8 cellular contexts compared by ENCODE assay signal in the genomic region with DNA sequence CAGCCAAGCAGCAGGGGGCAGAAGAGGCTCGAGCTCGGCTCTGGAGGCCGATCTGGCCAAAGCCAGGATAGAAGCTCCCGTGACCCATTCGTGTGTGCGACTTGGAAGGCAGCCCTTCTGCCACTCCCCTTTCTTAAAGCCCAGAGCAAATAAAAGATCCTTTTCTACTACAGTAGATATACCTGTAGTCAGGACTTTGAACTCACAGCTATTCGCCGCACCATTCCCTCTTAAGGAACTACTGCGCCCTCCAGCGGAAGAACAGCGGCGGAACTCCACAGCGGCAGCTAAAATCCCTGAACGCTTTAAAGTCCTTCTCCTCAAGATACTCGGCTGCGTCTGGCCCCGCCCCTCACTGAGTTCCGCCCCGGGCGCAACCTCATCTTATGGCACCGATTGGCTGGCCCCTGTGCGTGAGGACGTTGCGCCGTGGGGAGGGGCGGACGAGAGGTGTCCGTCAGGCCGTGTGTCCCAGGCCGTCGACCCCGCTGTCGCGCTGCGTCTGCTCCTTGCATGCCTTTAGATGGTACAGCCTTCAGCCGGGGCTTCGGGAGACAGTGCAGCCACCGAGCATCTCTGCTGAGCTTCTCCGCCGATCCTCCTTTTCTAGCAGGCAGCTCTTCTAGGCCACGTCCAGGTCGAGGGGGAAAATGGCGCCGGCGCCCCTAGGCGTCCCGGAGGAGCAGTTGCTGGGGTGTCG. TPM values are rescaled to one million over a fixed set of nuclear protein-coding genes. Genes with fewer than 3 reads are reported as not detected.
DNase-seq lines count a peak whose midpoint lies in the region; ATAC-seq and TF ChIP-seq lines count a peak whose summit lies in the region.

A gene with protein sequence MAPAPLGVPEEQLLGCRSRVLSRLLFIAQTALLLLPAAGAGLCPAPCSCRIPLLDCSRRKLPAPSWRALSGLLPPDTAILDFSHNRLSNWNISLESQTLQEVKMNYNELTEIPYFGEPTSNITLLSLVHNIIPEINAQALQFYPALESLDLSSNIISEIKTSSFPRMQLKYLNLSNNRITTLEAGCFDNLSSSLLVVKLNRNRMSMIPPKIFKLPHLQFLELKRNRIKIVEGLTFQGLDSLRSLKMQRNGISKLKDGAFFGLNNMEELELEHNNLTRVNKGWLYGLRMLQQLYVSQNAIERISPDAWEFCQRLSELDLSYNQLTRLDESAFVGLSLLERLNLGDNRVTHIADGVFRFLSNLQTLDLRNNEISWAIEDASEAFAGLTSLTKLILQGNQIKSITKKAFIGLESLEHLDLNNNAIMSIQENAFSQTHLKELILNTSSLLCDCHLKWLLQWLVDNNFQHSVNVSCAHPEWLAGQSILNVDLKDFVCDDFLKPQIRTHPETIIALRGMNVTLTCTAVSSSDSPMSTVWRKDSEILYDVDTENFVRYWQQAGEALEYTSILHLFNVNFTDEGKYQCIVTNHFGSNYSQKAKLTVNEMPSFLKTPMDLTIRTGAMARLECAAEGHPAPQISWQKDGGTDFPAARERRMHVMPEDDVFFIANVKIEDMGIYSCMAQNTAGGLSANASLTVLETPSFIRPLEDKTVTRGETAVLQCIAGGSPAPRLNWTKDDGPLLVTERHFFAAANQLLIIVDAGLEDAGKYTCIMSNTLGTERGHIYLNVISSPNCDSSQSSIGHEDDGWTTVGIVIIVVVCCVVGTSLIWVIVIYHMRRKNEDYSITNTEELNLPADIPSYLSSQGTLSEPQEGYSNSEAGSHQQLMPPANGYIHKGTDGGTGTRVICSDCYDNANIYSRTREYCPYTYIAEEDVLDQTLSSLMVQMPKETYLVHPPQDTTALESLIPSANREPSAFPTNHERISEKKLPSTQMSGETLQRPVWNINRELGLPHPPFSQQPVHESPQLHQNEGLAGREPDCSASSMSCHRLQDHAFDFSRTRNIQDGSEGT (plus strand): TSS at position 442 of the 700 bp plus-strand sequence. CDS start 209 bp downstream, at position 651.

- CTCF ChIA-PET in CD4-positive, alpha-beta memory T cell (lab: Charles Lee; ENCODE audit: partially characterized antibody) = interaction anchor here (0.7 to 3.7 kb wide), 76 partner anchors 10 to 1687 kb away, joined by 3 to 97 read pairs (median 4); partner anchors contain the start of genes DCLRE1B, MOV10, NRAS and PPM1J

- H3K27me3 ChIP-seq in CD4-positive, alpha-beta memory T cell (ENCODE audit: insufficient read depth, low read length) = no peaks in the 10 kb centered on the region
- H3K27me3 ChIP-seq in dorsolateral prefrontal cortex (no peaks in the 10 kb centered on the region), right lobe of liver (no peaks in the 10 kb centered on the region)

- H3K27ac Mint-ChIP-seq in CD4-positive, alpha-beta memory T cell = peak within 1 kb of the TSS; percentile 95 to 99 (median 97)

- intact Hi-C loops in CD4-positive, alpha-beta memory T cell (cut with micrococcal nuclease) = loop anchor here (2.0 to 10.0 kb wide), 13 partner anchors 34 to 1508 kb away; partner anchors contain the start of genes AP4B1, BCAS2, CAPZA1 and DCLRE1B
- intact Hi-C loops in dorsolateral prefrontal cortex (cut with DNase I) = loop anchor here (1.0 to 5.0 kb wide), 4 partner anchors 354 to 739 kb away; partner anchors contain the start of gene RSBN1 (in 1 of the 2)
- intact Hi-C loops in right lobe of liver (cut with DNase I) = no loop called here

- TF ChIP-seq POLR2A in right lobe of liver (IDR thresholded peaks at IDR 0.05) = peak; percentile 65

- H3K4me1 ChIP-seq in CD4-positive, alpha-beta memory T cell (ENCODE audit: insufficient read depth, low read length) = peaks cover 35% of the 10 kb centered on the region
- H3K4me1 ChIP-seq in right lobe of liver = peaks cover 0 to 21% (median 4%) of the 10 kb centered on the region in 4 donors

- H3K9me3 Mint-ChIP-seq in CD4-positive, alpha-beta memory T cell = no peaks in the 10 kb centered on the region

- peak; percentile 95 to 99 (median 96) for DNase-seq in CD4-positive, alpha-beta memory T cell
- DNase-seq in NCI-H82 (lab: John Stamatoyannopoulos, UW) (peak; percentile 100), dorsolateral prefrontal cortex (peak; percentile 96 to 99 (median 98)), right lobe of liver (peak; percentile 98)
- peak; percentile 99 for DNase-seq in activated CD4-positive, alpha-beta T cell treated with anti-CD3 and anti-CD28 coated beads, Interleukin-2, amount 50 U/mL, for 48 hours
- peak; percentile 96 to 97 for DNase-seq in stimulated activated CD4-positive, alpha-beta T cell treated with anti-CD3 and anti-CD28 coated beads, Interleukin-4, amount 100 ng/mL, for 4 hours

- WGBS in right lobe of liver (ENCODE audit: insufficient coverage, low coverage, low lambda C conversion rate, missing lambda C conversion rate) = 0% methylated on average over 8 of the region's 48 CpGs

- POLR2A ChIA-PET in CD4-positive, alpha-beta memory T cell (lab: Charles Lee; ENCODE audit: partially characterized antibody) = interaction anchor here (0.6 to 2.1 kb wide), 18 partner anchors 16 to 1438 kb away, joined by 3 to 31 read pairs (median 4); partner anchors contain the start of genes PPM1J, RSBN1, SLC16A1 and ST7L

- peaks cover 15 to 54% (median 29%) of the 10 kb centered on the region in 4 donors for H3K4me1 Mint-ChIP-seq in CD4-positive, alpha-beta memory T cell

- ATAC-seq in GM19438 (IDR thresholded peaks at IDR 0.05; ENCODE audit: low read depth, unreplicated experiment) (peak; percentile 94), HG03575 (IDR thresholded peaks at IDR 0.05; ENCODE audit: extremely low read depth, insufficient number of reproducible peaks, low FRiP score, unreplicated experiment) (peak; percentile 81), right lobe of liver (peak; percentile 98 to 99 (median 98))

- peak within 1 kb of the TSS; percentile 85 to 95 for H3K4me3 ChIP-seq in CD4-positive, alpha-beta memory T cell (ENCODE audit: low read length in 2 of 2)
- peak within 1 kb of the TSS; percentile 68 to 99 (median 90) for H3K4me3 ChIP-seq in dorsolateral prefrontal cortex
- peak within 1 kb of the TSS; percentile 82 to 94 (median 90) for H3K4me3 ChIP-seq in right lobe of liver

- H3K27me3 Mint-ChIP-seq in CD4-positive, alpha-beta memory T cell = peaks cover 0 to 1% of the 10 kb centered on the region in 2 donors

- peak within 1 kb of the TSS; percentile 97 to 99 (median 98) for H3K4me3 Mint-ChIP-seq in CD4-positive, alpha-beta memory T cell

- H3K27ac ChIP-seq in CD4-positive, alpha-beta memory T cell (ENCODE audit: low read depth, low read length) = peak within 1 kb of the TSS; percentile 80
- H3K27ac ChIP-seq in dorsolateral prefrontal cortex (peak within 1 kb of the TSS; percentile 61 to 98 (median 91)), right lobe of liver (peak within 1 kb of the TSS; percentile 85 to 88 (median 86))

- H3K36me3 Mint-ChIP-seq in CD4-positive, alpha-beta memory T cell = peaks cover 2 to 23% of the 10 kb centered on the region in 2 donors

- H3K9me3 ChIP-seq in CD4-positive, alpha-beta memory T cell (ENCODE audit: control insufficient read depth in 1 of 2, low read length in 2 of 2) = no peaks in the 10 kb centered on the region
- H3K9me3 ChIP-seq in right lobe of liver = no peaks in the 10 kb centered on the region

- H3K36me3 ChIP-seq in CD4-positive, alpha-beta memory T cell (ENCODE audit: insufficient read depth, low read length) = no peaks in the 10 kb centered on the region
- H3K36me3 ChIP-seq in right lobe of liver = peaks cover 0 to 5% (median 0%) of the 10 kb centered on the region in 4 donors

- TF ChIP-seq CTCF in dorsolateral prefrontal cortex (IDR thresholded peaks at IDR 0.05 in 54 of 56, conservative IDR thresholded peaks at IDR 0.05 in 2 of 56; ENCODE audit: low read depth in 1 of 56, partially characterized antibody in 56 of 56) (peak; percentile 67 to 98 (median 91)), right lobe of liver (IDR thresholded peaks at IDR 0.05) (peak; percentile 77 to 88 (median 84))

RNA-seq across cellular contexts. Expression of the gene that starts here (rescaled TPM):
- 10 to 100 TPM; 24.2 to 27.9 TPM for total RNA-seq in CD4-positive, alpha-beta memory T cell
- 1 to 10 TPM; 3.0 to 6.9 TPM for polyA plus RNA-seq in CD4-positive, alpha-beta memory T cell
- total RNA-seq in dorsolateral prefrontal cortex (10 to 100 TPM; 12.1 to 32.7 (median 20.4) TPM), right lobe of liver (1 to 10 TPM; 3.4 to 7.2 (median 5.0) TPM)

Comparison
In these comparisons a context has a peak if more than half of its experiments do, and no peak if none do; other contexts are left out.
1. Peak in every context shown above with its lines: DNase-seq, ATAC-seq, H3K4me3 ChIP-seq and H3K27ac ChIP-seq.
2. intact Hi-C loops: an anchor here in CD4-positive, alpha-beta memory T cell (2.0 to 10.0 kb wide) and dorsolateral prefrontal cortex (1.0 to 5.0 kb wide); none called in right lobe of liver.